17 cellular contexts compared by ENCODE assay signal in the genomic region with DNA sequence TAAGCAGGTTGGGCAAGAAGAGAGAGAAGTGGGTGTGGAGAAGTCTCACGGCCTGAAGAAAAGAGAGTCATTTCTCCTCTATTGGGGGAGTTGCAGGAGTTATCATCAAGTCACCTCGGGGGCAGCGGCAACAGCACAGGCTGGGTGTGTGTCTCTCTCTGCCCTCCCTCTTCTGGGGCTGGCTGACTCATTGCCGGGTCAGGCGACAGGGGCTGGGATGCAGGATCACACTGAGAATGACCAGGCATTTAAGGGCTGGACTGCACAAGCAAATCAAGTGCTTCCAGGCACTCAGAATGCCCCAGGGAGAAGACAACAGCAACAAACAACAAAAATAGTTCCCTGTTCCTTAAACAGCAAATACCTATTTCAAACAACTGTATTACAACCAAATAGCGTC. TPM values are rescaled to one million over a fixed set of nuclear protein-coding genes. Genes with fewer than 3 reads are reported as not detected.
DNase-seq lines count a peak whose midpoint lies in the region; ATAC-seq, FAIRE-seq and TF ChIP-seq lines count a peak whose summit lies in the region.
"Had no signal": no experiment of that assay in that cellular context is flagged by ENCODE, and none has a peak within 500 bp of the region (broad histone marks: within the 10 kb centered on the region; RNA-seq: fewer than 3 reads in every experiment).

No MANE protein-coding gene starts in this region.

- H3K36me3 ChIP-seq in K562 (ENCODE audit: control insufficient read depth, insufficient read depth, low read length): no peaks in the 10 kb centered on the region
- H3K36me3 ChIP-seq in mesendoderm (ENCODE audit: control insufficient read depth, insufficient read depth, low read length): no peaks in the 10 kb centered on the region
- H3K36me3 ChIP-seq: BLaER1 had no signal

- peak overlapping the region; percentile 52 for H3K4me2 ChIP-seq in K562 (ENCODE audit: insufficient read depth, low read length)
- no peak overlapping the region for H3K4me2 ChIP-seq in mesendoderm (ENCODE audit: low read length)
- H3K4me2 ChIP-seq: BLaER1 had no signal

- POLR2A ChIA-PET in K562 (lab: Yijun Ruan, JAX): no interaction called here
- POLR2A ChIA-PET in activated CD8-positive, alpha-beta T cell treated with anti-CD3 and anti-CD28 coated beads for 36 hours (lab: Charles Lee): no interaction called here

- BruUV-seq in Calu3 (replicated peaks; lab: Mats Ljungman, UMichigan) (no TSS peak), K562 (replicated peaks; lab: Mats Ljungman, UMichigan) (no TSS peak)

- H2BK120ac ChIP-seq in mesendoderm (ENCODE audit: low read depth, low read length): no peak overlapping the region

- no peak overlapping the region for H3K4ac ChIP-seq in mesendoderm (ENCODE audit: low read depth, low read length)

- H3K9ac ChIP-seq in K562 (ENCODE audit: insufficient read depth in 1 of 2, low read depth in 2 of 2, low read length in 2 of 2): 0 out of 4 replicates have a peak overlapping the region, but pooled peaks of 1 of the 2 experiments have one; percentile 38
- no peak overlapping the region for H3K9ac ChIP-seq in mesendoderm (ENCODE audit: low read length)
- H3K9ac ChIP-seq: BLaER1 had no signal

- H4K5ac ChIP-seq in mesendoderm (ENCODE audit: low read length): no peak overlapping the region

- DNase-seq in Calu3 (peak; percentile 32), NB4 (ENCODE audit: low read depth) (peak; percentile 30), K562 (ENCODE audit: extremely low read depth in 1 of 4, low spot score in 3 of 4) (peak; percentile 35 to 78 (median 55)), mesendoderm (peak; percentile 68), NK-92 (lab: John Stamatoyannopoulos, UW; ENCODE audit: unreplicated experiment) (no peak)
- no peak for DNase-seq in activated CD8-positive, alpha-beta T cell treated with anti-CD3 and anti-CD28 coated beads for 36 hours
- DNase-seq: activated CD4-positive, alpha-beta T cell treated with anti-CD3 and anti-CD28 coated beads for 1 hour; activated T-cell treated with anti-CD3 and anti-CD28 coated beads, Interleukin-2, amount 50 U/mL, for 1 hour; dermis blood vessel endothelial cell; GF-D8; immature natural killer cell; retina had no signal

- H3K23ac ChIP-seq in mesendoderm (ENCODE audit: low read length): no peak overlapping the region

- in situ Hi-C loops in K562 (cut with MboI): no loop called here

- WGBS in K562 (ENCODE audit: insufficient coverage, low coverage, missing lambda C conversion rate): 0% methylated on average over 2 of the region's 6 CpGs
- WGBS in mesendoderm (ENCODE audit: extremely low coverage, insufficient coverage, low lambda C conversion rate): no CpG with 5 or more reads among the region's 6 CpGs

- no peaks in the 10 kb centered on the region for H4K20me1 ChIP-seq in K562 (replicated peaks; ENCODE audit: control insufficient read depth, insufficient read depth, low read length)
- H4K20me1 ChIP-seq: BLaER1 had no signal

- no peak for TF ChIP-seq EP300 in K562 (IDR thresholded peaks at IDR 0.05; ENCODE audit: low read length)

- peaks cover 21% of the 10 kb centered on the region for H3K27me3 Mint-ChIP-seq in Calu3 (ENCODE audit: unreplicated experiment)
- peaks cover 7% of the 10 kb centered on the region for H3K27me3 Mint-ChIP-seq in activated CD8-positive, alpha-beta T cell treated with anti-CD3 and anti-CD28 coated beads for 36 hours

- H3K18ac ChIP-seq in mesendoderm (ENCODE audit: low read length): no peak overlapping the region

- no peak for TF ChIP-seq RAD21 in K562 (CRISPR knock-in tag; conservative IDR thresholded peaks at IDR 0.05 in 1 of 2, IDR thresholded peaks at IDR 0.05 in 1 of 2)

- H3K4me3 ChIP-seq in NB4 (ENCODE audit: low read depth, low read length) (no peak overlapping the region), K562 (no peak overlapping the region), mesendoderm (ENCODE audit: low read length) (no peak overlapping the region)
- H3K4me3 ChIP-seq: BLaER1 had no signal

- peak; percentile 79 for FAIRE-seq in K562 (lab: Jason Lieb, UNC)
- FAIRE-seq: GM18507 had no signal

- H3K4me3 Mint-ChIP-seq in Calu3 (ENCODE audit: low read depth, unreplicated experiment): no peak overlapping the region
- no peak overlapping the region for H3K4me3 Mint-ChIP-seq in activated CD8-positive, alpha-beta T cell treated with anti-CD3 and anti-CD28 coated beads for 36 hours
- H3K4me3 Mint-ChIP-seq: immature natural killer cell; stimulated activated naive CD8-positive, alpha-beta T cell treated with anti-CD3 and anti-CD28 coated beads, Interleukin-15, Interleukin-2, amounts not matched to agents 100 ng/mL and 50 ng/mL, for 24 hours had no signal

- no peak for TF ChIP-seq POLR2A in NB4 (IDR thresholded peaks at IDR 0.05; ENCODE audit: extremely low read depth, insufficient read length)
- no peak for TF ChIP-seq POLR2A in K562 (conservative IDR thresholded peaks at IDR 0.05)

- TF ChIP-seq CTCF in Calu3 (IDR thresholded peaks at IDR 0.05; ENCODE audit: unreplicated experiment) (no peak), NB4 (IDR thresholded peaks at IDR 0.05; ENCODE audit: low read depth, low read length) (no peak), K562 (IDR thresholded peaks at IDR 0.05 in 2 of 3, conservative IDR thresholded peaks at IDR 0.05 in 1 of 3; ENCODE audit: insufficient read depth in 2 of 3, low read depth in 1 of 3, low read length in 3 of 3) (no peak)
- no peak for TF ChIP-seq CTCF in activated CD8-positive, alpha-beta T cell treated with anti-CD3 and anti-CD28 coated beads for 36 hours (IDR thresholded peaks at IDR 0.05)

- no peaks in the 10 kb centered on the region; a peak in 2 of 5 replicates for H3K4me1 ChIP-seq in K562 (replicated peaks in 1 of 2; ENCODE audit: control insufficient read depth in 2 of 2, insufficient read depth in 2 of 2, low read length in 2 of 2)
- H3K4me1 ChIP-seq in mesendoderm (ENCODE audit: control insufficient read depth, low read depth, low read length): no peaks in the 10 kb centered on the region
- H3K4me1 ChIP-seq: BLaER1 had no signal

- no peaks in the 10 kb centered on the region for H3K9me3 Mint-ChIP-seq in Calu3 (ENCODE audit: low read depth, unreplicated experiment)
- H3K9me3 Mint-ChIP-seq in activated CD8-positive, alpha-beta T cell treated with anti-CD3 and anti-CD28 coated beads for 36 hours: no peaks in the 10 kb centered on the region
- H3K9me3 Mint-ChIP-seq: stimulated activated naive CD8-positive, alpha-beta T cell treated with anti-CD3 and anti-CD28 coated beads, Interleukin-15, Interleukin-2, amounts not matched to agents 100 ng/mL and 50 ng/mL, for 24 hours had no signal

- H3K9me1 ChIP-seq in K562 (ENCODE audit: control insufficient read depth, insufficient read depth, low read length): no peaks in the 10 kb centered on the region

- H2AK5ac ChIP-seq in mesendoderm (ENCODE audit: low read length): no peak overlapping the region

- H3K27me3 ChIP-seq in K562 (ENCODE audit: control insufficient read depth in 2 of 2, insufficient read depth in 2 of 2, low read length in 2 of 2) (no peaks in the 10 kb centered on the region), mesendoderm (ENCODE audit: insufficient read depth, low read length, poor library complexity) (no peaks in the 10 kb centered on the region)
- H3K27me3 ChIP-seq: BLaER1 had no signal

- CTCF ChIA-PET in Calu3 (lab: Charles Lee) (no interaction called here), K562 (lab: Yijun Ruan, JAX; ENCODE audit: low intra/inter-chr PET ratio) (no interaction called here)
- CTCF ChIA-PET in activated CD8-positive, alpha-beta T cell treated with anti-CD3 and anti-CD28 coated beads for 36 hours (lab: Charles Lee): no interaction called here

- H3K79me1 ChIP-seq in mesendoderm (ENCODE audit: low read length): no peaks in the 10 kb centered on the region

- H2BK5ac ChIP-seq in mesendoderm (ENCODE audit: low read length): no peak overlapping the region

- H3K27ac Mint-ChIP-seq in Calu3 (ENCODE audit: unreplicated experiment): no peak overlapping the region
- H3K27ac Mint-ChIP-seq in activated CD8-positive, alpha-beta T cell treated with anti-CD3 and anti-CD28 coated beads for 36 hours: no peak overlapping the region
- H3K27ac Mint-ChIP-seq: immature natural killer cell; stimulated activated naive CD8-positive, alpha-beta T cell treated with anti-CD3 and anti-CD28 coated beads, Interleukin-15, Interleukin-2, amounts not matched to agents 100 ng/mL and 50 ng/mL, for 24 hours had no signal

- no peak overlapping the region for H2BK15ac ChIP-seq in mesendoderm (replicated peaks; ENCODE audit: low read depth)

- no peak overlapping the region for H4K8ac ChIP-seq in mesendoderm (ENCODE audit: low read depth, low read length)

- intact Hi-C loops in Calu3 (cut with micrococcal nuclease; ENCODE audit: unreplicated experiment) (no loop called here), K562 (cut with micrococcal nuclease) (no loop called here)
- intact Hi-C loops in activated CD8-positive, alpha-beta T cell treated with anti-CD3 and anti-CD28 coated beads for 36 hours (cut with micrococcal nuclease): no loop called here

- peak; percentile 99 for ATAC-seq in K562
- ATAC-seq in activated CD8-positive, alpha-beta T cell treated with anti-CD3 and anti-CD28 coated beads for 36 hours: no peak
- ATAC-seq in GM18873 (IDR thresholded peaks at IDR 0.05; ENCODE audit: low FRiP score, unreplicated experiment): no peak
- ATAC-seq in HG02642 (IDR thresholded peaks at IDR 0.05; ENCODE audit: poor library complexity, unreplicated experiment): no peak

- no peaks in the 10 kb centered on the region for H3K9me3 ChIP-seq in K562 (replicated peaks; ENCODE audit: control insufficient read depth, insufficient read depth, low read depth, low read length)

- no peaks in the 10 kb centered on the region for H3K79me2 ChIP-seq in K562 (ENCODE audit: control insufficient read depth, insufficient read depth, low read length)
- H3K79me2 ChIP-seq in mesendoderm (ENCODE audit: control insufficient read depth, insufficient read depth, low read length): no peaks in the 10 kb centered on the region

- H2AFZ ChIP-seq in K562 (ENCODE audit: low read depth, low read length): peak overlapping the region; percentile 87

- no peak overlapping the region for H3K56ac ChIP-seq in mesendoderm (ENCODE audit: low read length)

- H3K36me3 Mint-ChIP-seq in Calu3 (ENCODE audit: insufficient read depth, unreplicated experiment): no peaks in the 10 kb centered on the region
- no peaks in the 10 kb centered on the region for H3K36me3 Mint-ChIP-seq in activated CD8-positive, alpha-beta T cell treated with anti-CD3 and anti-CD28 coated beads for 36 hours (ENCODE audit: low read depth)
- H3K36me3 Mint-ChIP-seq: immature natural killer cell had no signal

- H3K4me1 Mint-ChIP-seq in Calu3 (ENCODE audit: low read depth, unreplicated experiment): no peaks in the 10 kb centered on the region
- H3K4me1 Mint-ChIP-seq in activated CD8-positive, alpha-beta T cell treated with anti-CD3 and anti-CD28 coated beads for 36 hours (ENCODE audit: low read depth): no peaks in the 10 kb centered on the region
- H3K4me1 Mint-ChIP-seq: immature natural killer cell had no signal

- peak overlapping the region; percentile 75 for H3K27ac ChIP-seq in K562 (ENCODE audit: extremely low read depth, low read depth, low read length)
- H3K27ac ChIP-seq in mesendoderm (ENCODE audit: low read depth, low read length): no peak overlapping the region
- H3K27ac ChIP-seq: BLaER1 had no signal

RNA-seq across cellular contexts. Expression of a gene that starts 6.3 kb away (rescaled TPM):
- total RNA-seq in Calu3 (2022) (not detected in 2 replicates), K562 (2014; rRNA removed) (not detected in 2 replicates), K562 (2014; rRNA removed; fragmentation: Illumina TruSeq; extraction: Trizol) (0.15 and 0.29 TPM in 2 replicates), K562 (2015; rRNA removed; fragmentation: Illumina TruSeq; extraction: Trizol) (0.33 TPM in 1 of 2 replicates, not detected in the other), K562 (2021) (not detected in 2 replicates)
- total RNA-seq in K562 (2011; cell fraction: chromatin; rRNA removed; ENCODE audit: low replicate concordance): 0.42 and 1.6 TPM in 2 replicates
- total RNA-seq in K562 (2011; cell fraction: nucleolus; rRNA removed): 0.66 and 0.67 TPM in 2 replicates
- 0.88 TPM in 1 of 2 replicates, not detected in the other for total RNA-seq in K562 (2011; cell fraction: nucleoplasm; rRNA removed)
- polyA plus RNA-seq in K562 (2011; rRNA removed) (0.31 and 0.53 TPM in 2 replicates), K562 (2014; fragmentation: Illumina TruSeq; extraction: Trizol) (0.18 and 0.22 TPM in 2 replicates), K562 (2014; fragmentation: Nextera tagmentation; extraction: Ambion mirVana) (not detected), K562 (2014; rRNA removed) (0.15 TPM in 1 of 2 replicates, not detected in the other)
- polyA plus RNA-seq in K562 (2011; cell fraction: cytosol; rRNA removed): 0.09 and 0.10 TPM in 2 replicates
- polyA plus RNA-seq in K562 (2011; cell fraction: nucleus; rRNA removed): 0.48 and 1.5 TPM in 2 replicates
- 0.16 TPM in 1 of 2 replicates, not detected in the other for polyA plus RNA-seq in K562 (2012)
- polyA minus RNA-seq in K562 (2011; rRNA and poly(A)+ RNA removed): 0.51 and 0.77 TPM in 2 replicates
- not detected in 2 replicates for polyA minus RNA-seq in K562 (2011; cell fraction: cytosol; rRNA and poly(A)+ RNA removed)
- 1.3 and 2.9 TPM in 2 replicates for polyA minus RNA-seq in K562 (2011; cell fraction: nucleus; rRNA and poly(A)+ RNA removed)
- not detected for polyA plus RNA-seq in mesendoderm (2013, experiment 1 of 2)
- polyA plus RNA-seq in mesendoderm (2013, experiment 2 of 2): not detected
- not detected for total RNA-seq in activated CD8-positive, alpha-beta T cell treated with anti-CD3 and anti-CD28 coated beads for 36 hours
- total RNA-seq: dermis blood vessel endothelial cell had no signal
- polyA plus RNA-seq: immature natural killer cell had no signal

Comparison
In these comparisons a context has a peak if more than half of its experiments do, and no peak if none do; other contexts are left out.
1. DNase-seq: peak in Calu3 (single experiment), NB4 (single experiment), K562 (4 of 4) and mesendoderm (single experiment); none in NK-92 (single experiment) and activated CD8-positive, alpha-beta T cell treated with anti-CD3 and anti-CD28 coated beads for 36 hours (single experiment).